Comparison of ENCODE assay signal across 1 cellular context in the genomic region with DNA sequence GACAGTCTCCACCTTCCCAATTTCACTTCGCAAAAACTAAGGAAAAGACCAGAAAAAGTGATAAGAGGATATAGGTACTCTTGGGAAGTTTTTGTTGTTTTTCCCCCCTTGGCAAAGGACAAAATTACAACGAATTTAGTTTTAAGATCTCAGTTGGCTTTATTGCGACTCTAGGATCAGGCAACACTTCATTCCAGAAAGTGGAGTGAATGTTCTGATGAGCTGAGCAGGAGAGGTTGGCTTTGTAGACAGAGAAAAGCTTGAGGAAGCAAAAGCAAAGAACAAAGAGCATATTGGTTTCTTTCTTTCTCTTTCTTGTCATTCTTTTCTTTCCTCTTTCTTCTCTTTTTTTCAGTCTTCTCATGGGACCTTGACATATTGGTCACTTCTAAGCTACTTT.
TF ChIP-seq lines count a peak whose summit lies in the region.

No MANE protein-coding gene starts in this region.

TF ChIP-seq in HCT116, 20 proteins besides CTCF, POLR2A, EP300 and RAD21 (continued from another document):
- no peak for TF ChIP-seq JUND (IDR thresholded peaks at IDR 0.05)
- TF ChIP-seq EZH2 (IDR thresholded peaks at IDR 0.05): no peak
- TF ChIP-seq SIN3A (IDR thresholded peaks at IDR 0.05; ENCODE audit: low read depth): no peak
- TF ChIP-seq ELF1 (IDR thresholded peaks at IDR 0.05; ENCODE audit: borderline replicate concordance, low read depth): no peak
- TF ChIP-seq CBX3 (IDR thresholded peaks at IDR 0.05; ENCODE audit: low read depth): no peak
- TF ChIP-seq YY1 (IDR thresholded peaks at IDR 0.05; ENCODE audit: extremely low read depth, insufficient replicate concordance, low read depth, low read length): no peak
TF ChIP-seq in HCT116: peak in this region for 0.
